Comparison of ENCODE assay signal across 9 cellular contexts in genomic region chr11:96241351-96241841, GRCh38.
DNase-seq lines count a peak whose midpoint lies in the region; ATAC-seq and TF ChIP-seq lines count a peak whose summit lies in the region.
"Had no signal": no experiment of that assay in that cellular context is flagged by ENCODE, and none has a peak within 500 bp of the region (broad histone marks: within the 10 kb centered on the region; RNA-seq: fewer than 3 reads in every experiment).

No MANE protein-coding gene starts in this region.

- peak overlapping the region; percentile 84 to 89 (median 88) for H3K27ac ChIP-seq in esophagus muscularis mucosa (replicated peaks in 1 of 4)
- no peak overlapping the region for H3K27ac ChIP-seq in CD8-positive, alpha-beta memory T cell (ENCODE audit: low read depth, low read length)

- no peaks in the 10 kb centered on the region for H3K9me3 ChIP-seq in esophagus muscularis mucosa
- H3K9me3 ChIP-seq in CD8-positive, alpha-beta memory T cell (ENCODE audit: low read length) = no peaks in the 10 kb centered on the region

- ATAC-seq in stimulated activated memory B cell treated with anti-CD40 and anti-IgM and Interleukin-4, amounts not matched to agents 10 μg/mL and 1 μg/mL and 100 μg/mL, for 72 hours = no peak

- no peak overlapping the region for H3K4me3 Mint-ChIP-seq in stimulated activated memory B cell treated with anti-CD40 and anti-IgM and Interleukin-4, amounts not matched to agents 10 μg/mL and 1 μg/mL and 100 μg/mL, for 72 hours
- peak overlapping the region in 1 of 7 donors; percentile 34 for H3K4me3 Mint-ChIP-seq in CD8-positive, alpha-beta memory T cell

- H3K4me1 Mint-ChIP-seq in stimulated activated memory B cell treated with anti-CD40 and anti-IgM and Interleukin-4, amounts not matched to agents 10 μg/mL and 1 μg/mL and 100 μg/mL, for 72 hours = peaks cover 24% of the 10 kb centered on the region
- peaks cover 34 to 45% (median 36%) of the 10 kb centered on the region in 3 donors for H3K4me1 Mint-ChIP-seq in CD8-positive, alpha-beta memory T cell

- TF ChIP-seq POLR2A in NB4 (IDR thresholded peaks at IDR 0.05; ENCODE audit: extremely low read depth, insufficient read length) (no peak), esophagus muscularis mucosa (IDR thresholded peaks at IDR 0.05; ENCODE audit: low read depth) (no peak)

- 72% methylated on average over 5 of the region's 5 CpGs for WGBS in esophagus muscularis mucosa

- CTCF ChIA-PET in CD8-positive, alpha-beta memory T cell (lab: Charles Lee) = interaction anchor here (1.5 to 3.8 kb wide), 2 partner anchors 101 to 186 kb away, joined by 3 to 34 read pairs; partner anchors contain the start of gene MAML2

- intact Hi-C loops in esophagus muscularis mucosa (cut with DNase I) = loop anchor here (10.0 kb wide), 1 partner anchor 187 kb away; no protein-coding TSS in a partner anchor

- peak overlapping the region; percentile 17 for H3K27ac Mint-ChIP-seq in stimulated activated memory B cell treated with anti-CD40 and anti-IgM and Interleukin-4, amounts not matched to agents 10 μg/mL and 1 μg/mL and 100 μg/mL, for 72 hours
- H3K27ac Mint-ChIP-seq in CD8-positive, alpha-beta memory T cell = peak overlapping the region in 1 of 8 donors; percentile 25

- peaks cover 7 to 62% (median 58%) of the 10 kb centered on the region in 4 donors for H3K4me1 ChIP-seq in esophagus muscularis mucosa
- H3K4me1 ChIP-seq in CD8-positive, alpha-beta memory T cell (ENCODE audit: insufficient read depth, low read length) = peaks cover 57% of the 10 kb centered on the region

- no peaks in the 10 kb centered on the region for H3K27me3 ChIP-seq in esophagus muscularis mucosa
- no peaks in the 10 kb centered on the region for H3K27me3 ChIP-seq in CD8-positive, alpha-beta memory T cell (ENCODE audit: insufficient read depth, low read length, poor library complexity, severe bottlenecking)

- POLR2A ChIA-PET in CD8-positive, alpha-beta memory T cell (lab: Charles Lee) = no interaction called here

- no peaks in the 10 kb centered on the region for H3K27me3 Mint-ChIP-seq in stimulated activated memory B cell treated with anti-CD40 and anti-IgM and Interleukin-4, amounts not matched to agents 10 μg/mL and 1 μg/mL and 100 μg/mL, for 72 hours
- H3K27me3 Mint-ChIP-seq in CD8-positive, alpha-beta memory T cell = no peaks in the 10 kb centered on the region

- H3K36me3 Mint-ChIP-seq in stimulated activated memory B cell treated with anti-CD40 and anti-IgM and Interleukin-4, amounts not matched to agents 10 μg/mL and 1 μg/mL and 100 μg/mL, for 72 hours = no peaks in the 10 kb centered on the region
- H3K36me3 Mint-ChIP-seq in CD8-positive, alpha-beta memory T cell = peaks cover 0 to 4% (median 4%) of the 10 kb centered on the region in 3 donors

- TF ChIP-seq EP300 in esophagus muscularis mucosa (IDR thresholded peaks at IDR 0.05) = no peak

- H3K9me3 Mint-ChIP-seq in stimulated activated memory B cell treated with anti-CD40 and anti-IgM and Interleukin-4, amounts not matched to agents 10 μg/mL and 1 μg/mL and 100 μg/mL, for 72 hours = no peaks in the 10 kb centered on the region
- H3K9me3 Mint-ChIP-seq in CD8-positive, alpha-beta memory T cell = no peaks in the 10 kb centered on the region

- TF ChIP-seq CTCF in NB4 (IDR thresholded peaks at IDR 0.05; ENCODE audit: low read depth, low read length) = peak; percentile 42
- TF ChIP-seq CTCF in esophagus muscularis mucosa (IDR thresholded peaks at IDR 0.05) = no peak

- H3K4me3 ChIP-seq in NB4 (ENCODE audit: low read depth, low read length) (peak overlapping the region; percentile 38), esophagus muscularis mucosa (no peak overlapping the region)
- no peak overlapping the region for H3K4me3 ChIP-seq in CD8-positive, alpha-beta memory T cell (ENCODE audit: low read length)

- DNase-seq in SKM-1 treated with dmso at 0.1 percent for 144 hours (lab: John Stamatoyannopoulos, UW; ENCODE audit: unreplicated experiment) (peak; percentile 49), SKM-1 (lab: John Stamatoyannopoulos, UW; ENCODE audit: unreplicated experiment) (no peak), NB4 (ENCODE audit: low read depth) (peak; percentile 93), esophagus muscularis mucosa (ENCODE audit: extremely low spot score) (no peak), amygdala (lab: John Stamatoyannopoulos, UW) (no peak)
- no peak for DNase-seq in activated CD4-positive, CD25-positive, alpha-beta regulatory T cell (lab: John Stamatoyannopoulos, UW)
- DNase-seq in CD8-positive, alpha-beta memory T cell = no peak
- DNase-seq: activated CD8-positive, alpha-beta memory T cell treated with anti-CD3 and anti-CD28 coated beads, Interleukin-2, amount 50 U/mL, for 48 hours had no signal

- H3K36me3 ChIP-seq in esophagus muscularis mucosa = no peaks in the 10 kb centered on the region
- no peaks in the 10 kb centered on the region for H3K36me3 ChIP-seq in CD8-positive, alpha-beta memory T cell (ENCODE audit: insufficient read depth, low read length)

Comparison
In these comparisons a context has a peak if more than half of its experiments do, and no peak if none do; other contexts are left out.
1. DNase-seq: peak in SKM-1 treated with dmso at 0.1 percent for 144 hours (single experiment) and NB4 (single experiment); none in SKM-1 (single experiment), esophagus muscularis mucosa (single experiment), amygdala (0 of 56), activated CD4-positive, CD25-positive, alpha-beta regulatory T cell (0 of 4) and CD8-positive, alpha-beta memory T cell (0 of 5).